14 cellular contexts compared by ENCODE assay signal in genomic region chr3:71874618-71875017, GRCh38.
DNase-seq lines count a peak whose midpoint lies in the region; ATAC-seq lines count a peak whose summit lies in the region.
"Had no signal": no experiment of that assay in that cellular context is flagged by ENCODE, and none has a peak within 500 bp of the region (broad histone marks: within the 10 kb centered on the region; RNA-seq: fewer than 3 reads in every experiment).

No MANE protein-coding gene starts in this region.

- H3K27me3 Mint-ChIP-seq in activated naive CD4-positive, alpha-beta T cell treated with anti-CD3 and anti-CD28 coated beads, Interleukin-2, amount 50 U/mL, for 24 hours: no peaks in the 10 kb centered on the region

- DNase-seq in activated CD4-positive, CD25-positive, alpha-beta regulatory T cell treated with anti-CD3 and anti-CD28 coated beads, Interleukin-2, amount 50 U/mL, for 72 hours: no peak
- DNase-seq in AML-193 (lab: John Stamatoyannopoulos, UW): peak; percentile 43 to 51
- no peak for DNase-seq in DMS 273 (lab: John Stamatoyannopoulos, UW; ENCODE audit: unreplicated experiment)
- DNase-seq in DMS114 treated with DMSO at 0.1 percent for 48 hours (lab: John Stamatoyannopoulos, UW; ENCODE audit: unreplicated experiment): no peak
- DNase-seq: 8988T, EL, NCI-H1048 had no signal

- peak overlapping the region; percentile 77 for H3K27ac Mint-ChIP-seq in activated naive CD4-positive, alpha-beta T cell treated with anti-CD3 and anti-CD28 coated beads, Interleukin-2, amount 50 U/mL, for 24 hours
- H3K27ac Mint-ChIP-seq: neural progenitor cell, progenitor cell of endocrine pancreas, T-cell had no signal

- ATAC-seq in activated CD4-positive, CD25-positive, alpha-beta regulatory T cell treated with anti-CD3 and anti-CD28 coated beads, Interleukin-2, amount 50 U/mL, for 24 hours: peak; percentile 49 to 55
- ATAC-seq in HG02759 (IDR thresholded peaks at IDR 0.05; ENCODE audit: unreplicated experiment) (peak; percentile 25), GM21619 (IDR thresholded peaks at IDR 0.05; ENCODE audit: unreplicated experiment) (no peak)

- no peak overlapping the region for H3K4me3 Mint-ChIP-seq in activated naive CD4-positive, alpha-beta T cell treated with anti-CD3 and anti-CD28 coated beads, Interleukin-2, amount 50 U/mL, for 24 hours
- H3K4me3 Mint-ChIP-seq: neural progenitor cell, T-cell had no signal

- peaks cover 20% of the 10 kb centered on the region for H3K4me1 Mint-ChIP-seq in activated naive CD4-positive, alpha-beta T cell treated with anti-CD3 and anti-CD28 coated beads, Interleukin-2, amount 50 U/mL, for 24 hours

- no peaks in the 10 kb centered on the region for H3K36me3 Mint-ChIP-seq in activated naive CD4-positive, alpha-beta T cell treated with anti-CD3 and anti-CD28 coated beads, Interleukin-2, amount 50 U/mL, for 24 hours
- H3K36me3 Mint-ChIP-seq: neural progenitor cell, T-cell had no signal

- no peaks in the 10 kb centered on the region for H3K9me3 Mint-ChIP-seq in activated naive CD4-positive, alpha-beta T cell treated with anti-CD3 and anti-CD28 coated beads, Interleukin-2, amount 50 U/mL, for 24 hours
- H3K9me3 Mint-ChIP-seq: T-cell had no signal

Comparison
In these comparisons a context has a peak if more than half of its experiments do, and no peak if none do; other contexts are left out.
1. DNase-seq: peak in AML-193 (2 of 2); none in activated CD4-positive, CD25-positive, alpha-beta regulatory T cell treated with anti-CD3 and anti-CD28 coated beads, Interleukin-2, amount 50 U/mL, for 72 hours (single experiment), DMS 273 (single experiment) and DMS114 treated with DMSO at 0.1 percent for 48 hours (single experiment).